In genomic region chr10:109633846-109634245, GRCh38 we compare ENCODE assay signal across 18 cellular contexts.
DNase-seq lines count a peak whose midpoint lies in the region; ATAC-seq, FAIRE-seq and TF ChIP-seq lines count a peak whose summit lies in the region.
"Had no signal": no experiment of that assay in that cellular context is flagged by ENCODE, and none has a peak within 500 bp of the region (broad histone marks: within the 10 kb centered on the region; RNA-seq: fewer than 3 reads in every experiment).

No MANE protein-coding gene starts in this region.

- H3K79me2 ChIP-seq in mammary epithelial cell (ENCODE audit: insufficient read depth, low read length) (no peaks in the 10 kb centered on the region), K562 (ENCODE audit: control insufficient read depth, insufficient read depth, low read length) (no peaks in the 10 kb centered on the region)

- H3K9ac ChIP-seq in mammary epithelial cell (ENCODE audit: insufficient read depth, low read length): no peak overlapping the region
- H3K9ac ChIP-seq in K562 (ENCODE audit: insufficient read depth in 1 of 2, low read depth in 2 of 2, low read length in 2 of 2): no peak overlapping the region

- no peak overlapping the region for H2AFZ ChIP-seq in mammary epithelial cell (ENCODE audit: low read depth, low read length)
- no peak overlapping the region for H2AFZ ChIP-seq in K562 (ENCODE audit: low read depth, low read length)

- dilution Hi-C loops in mammary epithelial cell (cut with HindIII; ENCODE audit: low sequenced_read_pairs): no loop called here

- CTCF ChIA-PET in MCF 10A (lab: Yijun Ruan, JAX): interaction anchor here (0.6 to 1.2 kb wide), 2 partner anchors 14 to 1431 kb away, joined by 3 read pairs; no protein-coding TSS in a partner anchor
- CTCF ChIA-PET in mammary epithelial cell (lab: Charles Lee; ENCODE audit: low non-redundant PET): no interaction called here
- CTCF ChIA-PET in K562 (lab: Yijun Ruan, JAX; ENCODE audit: low intra/inter-chr PET ratio): no interaction called here
- CTCF ChIA-PET in activated CD8-positive, alpha-beta memory T cell treated with anti-CD3 and anti-CD28 coated beads, Interleukin-2, amount 10 ng/mL, durations not matched to agents 7 days and 5 days (lab: Charles Lee): no interaction called here

- H3K4me3 ChIP-seq in mammary epithelial cell (replicated peaks in 1 of 3; ENCODE audit: insufficient read depth in 1 of 3, low read depth in 2 of 3, low read length in 3 of 3): no peak overlapping the region
- H3K4me3 ChIP-seq in NB4 (ENCODE audit: low read depth, low read length): no peak overlapping the region
- H3K4me3 ChIP-seq in K562: no peak overlapping the region
- H3K4me3 ChIP-seq: HAP-1 had no signal

- H3K4me1 ChIP-seq in mammary epithelial cell (ENCODE audit: insufficient read depth, low read length): no peaks in the 10 kb centered on the region
- H3K4me1 ChIP-seq in K562 (replicated peaks in 1 of 2; ENCODE audit: control insufficient read depth in 2 of 2, insufficient read depth in 2 of 2, low read length in 2 of 2): no peaks in the 10 kb centered on the region
- H3K4me1 ChIP-seq: HAP-1 had no signal

- H3K9me3 ChIP-seq in mammary epithelial cell (replicated peaks; ENCODE audit: insufficient read depth, low read length) (no peaks in the 10 kb centered on the region), K562 (replicated peaks; ENCODE audit: control insufficient read depth, insufficient read depth, low read depth, low read length) (no peaks in the 10 kb centered on the region)

- BruUV-seq in MCF 10A (replicated peaks; lab: Mats Ljungman, UMichigan) (no TSS peak), mammary epithelial cell (replicated peaks; lab: Mats Ljungman, UMichigan) (no TSS peak), K562 (replicated peaks; lab: Mats Ljungman, UMichigan) (no TSS peak)

- POLR2A ChIA-PET in MCF 10A (lab: Yijun Ruan, JAX): no interaction called here
- POLR2A ChIA-PET in K562 (lab: Yijun Ruan, JAX): no interaction called here

- H3K4me1 Mint-ChIP-seq in MCF 10A (ENCODE audit: insufficient read depth, unreplicated experiment): no peaks in the 10 kb centered on the region
- no peaks in the 10 kb centered on the region for H3K4me1 Mint-ChIP-seq in activated CD8-positive, alpha-beta memory T cell treated with anti-CD3 and anti-CD28 coated beads, Interleukin-2, amount 10 ng/mL, durations not matched to agents 7 days and 5 days
- H3K4me1 Mint-ChIP-seq: IgD-negative memory B cell had no signal

- TF ChIP-seq CTCF in MCF 10A (IDR thresholded peaks at IDR 0.05; ENCODE audit: unreplicated experiment) (no peak), mammary epithelial cell (conservative IDR thresholded peaks at IDR 0.05 in 1 of 2, IDR thresholded peaks at IDR 0.05 in 1 of 2; ENCODE audit: extremely low read depth in 1 of 2, insufficient read depth in 1 of 2, low read depth in 1 of 2, low read length in 2 of 2) (no peak), NB4 (IDR thresholded peaks at IDR 0.05; ENCODE audit: low read depth, low read length) (no peak), K562 (IDR thresholded peaks at IDR 0.05 in 2 of 3, conservative IDR thresholded peaks at IDR 0.05 in 1 of 3; ENCODE audit: insufficient read depth in 2 of 3, low read depth in 1 of 3, low read length in 3 of 3) (no peak)

- no peak for TF ChIP-seq EP300 in K562 (IDR thresholded peaks at IDR 0.05; ENCODE audit: low read length)

- no peak overlapping the region for H3K4me3 Mint-ChIP-seq in MCF 10A (ENCODE audit: unreplicated experiment)
- H3K4me3 Mint-ChIP-seq in activated CD8-positive, alpha-beta memory T cell treated with anti-CD3 and anti-CD28 coated beads, Interleukin-2, amount 10 ng/mL, durations not matched to agents 7 days and 5 days: no peak overlapping the region
- H3K4me3 Mint-ChIP-seq: IgD-negative memory B cell had no signal

- ATAC-seq in K562: no peak
- no peak for ATAC-seq in activated CD8-positive, alpha-beta memory T cell treated with anti-CD3 and anti-CD28 coated beads, Interleukin-2, amount 10 ng/mL, durations not matched to agents 7 days and 5 days
- ATAC-seq: Panc1 had no signal

- no peaks in the 10 kb centered on the region for H3K36me3 Mint-ChIP-seq in MCF 10A (ENCODE audit: insufficient read depth, unreplicated experiment)
- no peaks in the 10 kb centered on the region for H3K36me3 Mint-ChIP-seq in activated CD8-positive, alpha-beta memory T cell treated with anti-CD3 and anti-CD28 coated beads, Interleukin-2, amount 10 ng/mL, durations not matched to agents 7 days and 5 days
- H3K36me3 Mint-ChIP-seq: IgD-negative memory B cell had no signal

- no peak overlapping the region for H3K4me2 ChIP-seq in mammary epithelial cell (ENCODE audit: insufficient read depth, low read depth, low read length)
- no peak overlapping the region for H3K4me2 ChIP-seq in K562 (ENCODE audit: insufficient read depth, low read length)

- intact Hi-C loops in MCF 10A (cut with micrococcal nuclease) (no loop called here), mammary epithelial cell (cut with micrococcal nuclease) (no loop called here), K562 (cut with micrococcal nuclease) (no loop called here)

- H3K27ac ChIP-seq in mammary epithelial cell (ENCODE audit: insufficient read depth, low read depth, low read length) (no peak overlapping the region), K562 (ENCODE audit: extremely low read depth, low read depth, low read length) (no peak overlapping the region)
- H3K27ac ChIP-seq: C4-2B had no signal

- H3K36me3 ChIP-seq in mammary epithelial cell (ENCODE audit: insufficient read depth, low read length) (no peaks in the 10 kb centered on the region), K562 (ENCODE audit: control insufficient read depth, insufficient read depth, low read length) (no peaks in the 10 kb centered on the region)
- H3K36me3 ChIP-seq: HAP-1 had no signal

- TF ChIP-seq POLR2A in NB4 (IDR thresholded peaks at IDR 0.05; ENCODE audit: extremely low read depth, insufficient read length): no peak
- no peak for TF ChIP-seq POLR2A in K562 (conservative IDR thresholded peaks at IDR 0.05)

- FAIRE-seq in K562 (lab: Jason Lieb, UNC): no peak

- no peaks in the 10 kb centered on the region for H3K9me1 ChIP-seq in K562 (ENCODE audit: control insufficient read depth, insufficient read depth, low read length)

- DNase-seq in MCF 10A (ENCODE audit: unreplicated experiment) (peak; percentile 8), mammary epithelial cell (no peak), NB4 (ENCODE audit: low read depth) (peak; percentile 11), K562 (ENCODE audit: extremely low read depth in 1 of 4, low spot score in 3 of 4) (no peak), epidermal melanocyte (ENCODE audit: insufficient read length, low spot score) (no peak), anterior cingulate cortex (lab: John Stamatoyannopoulos, UW) (no peak)
- DNase-seq in activated CD8-positive, alpha-beta memory T cell treated with anti-CD3 and anti-CD28 coated beads, Interleukin-2, amount 10 ng/mL, durations not matched to agents 7 days and 5 days: no peak
- DNase-seq: DMS153, NCI-H1048, NCI-H1436 treated with DMSO at 0.1 percent for 48 hours, NCI-H2029 treated with DMSO at 0.1 percent for 48 hours, NCI-H510A, NCI-H774, SHP77 treated with DMSO at 0.1 percent for 48 hours had no signal

- H3K27me3 Mint-ChIP-seq in MCF 10A (ENCODE audit: insufficient read depth, unreplicated experiment): no peaks in the 10 kb centered on the region
- H3K27me3 Mint-ChIP-seq in activated CD8-positive, alpha-beta memory T cell treated with anti-CD3 and anti-CD28 coated beads, Interleukin-2, amount 10 ng/mL, durations not matched to agents 7 days and 5 days: no peaks in the 10 kb centered on the region
- H3K27me3 Mint-ChIP-seq: IgD-negative memory B cell had no signal

- H3K27ac Mint-ChIP-seq in MCF 10A (ENCODE audit: low read depth, unreplicated experiment): no peak overlapping the region
- H3K27ac Mint-ChIP-seq in activated CD8-positive, alpha-beta memory T cell treated with anti-CD3 and anti-CD28 coated beads, Interleukin-2, amount 10 ng/mL, durations not matched to agents 7 days and 5 days: no peak overlapping the region
- H3K27ac Mint-ChIP-seq: IgD-negative memory B cell had no signal

- in situ Hi-C loops in mammary epithelial cell (cut with MboI; ENCODE audit: low sequenced_read_pairs in 2 of 2): no loop called here
- in situ Hi-C loops in K562 (cut with MboI): no loop called here

- H3K27me3 ChIP-seq in mammary epithelial cell (ENCODE audit: insufficient read depth, low read length): no peaks in the 10 kb centered on the region
- H3K27me3 ChIP-seq in K562 (ENCODE audit: control insufficient read depth in 2 of 2, insufficient read depth in 2 of 2, low read length in 2 of 2): no peaks in the 10 kb centered on the region

- TF ChIP-seq RAD21 in K562 (CRISPR knock-in tag; conservative IDR thresholded peaks at IDR 0.05 in 1 of 2, IDR thresholded peaks at IDR 0.05 in 1 of 2): no peak

- no peaks in the 10 kb centered on the region for H3K9me3 Mint-ChIP-seq in MCF 10A (ENCODE audit: unreplicated experiment)
- H3K9me3 Mint-ChIP-seq in activated CD8-positive, alpha-beta memory T cell treated with anti-CD3 and anti-CD28 coated beads, Interleukin-2, amount 10 ng/mL, durations not matched to agents 7 days and 5 days (ENCODE audit: low read depth): peaks cover 2% of the 10 kb centered on the region

- H4K20me1 ChIP-seq in mammary epithelial cell (ENCODE audit: insufficient read depth, low read length) (no peaks in the 10 kb centered on the region), K562 (replicated peaks; ENCODE audit: control insufficient read depth, insufficient read depth, low read length) (no peaks in the 10 kb centered on the region)

TF ChIP-seq in K562, 482 proteins besides CTCF, POLR2A, EP300 and RAD21:
- TF ChIP-seq ZNF766 (CRISPR knock-in tag; conservative IDR thresholded peaks at IDR 0.05): no peak
- no peak for TF ChIP-seq CREB3L1 (IDR thresholded peaks at IDR 0.05; ENCODE audit: borderline replicate concordance, low read depth)
- peak; percentile 45 for TF ChIP-seq ZFP36 (IDR thresholded peaks at IDR 0.05; ENCODE audit: low read depth, low read length, partially characterized antibody)

Comparison
In these comparisons a context has a peak if more than half of its experiments do, and no peak if none do; other contexts are left out.
1. DNase-seq: peak in MCF 10A (single experiment) and NB4 (single experiment); none in mammary epithelial cell (single experiment), K562 (0 of 4), epidermal melanocyte (single experiment), anterior cingulate cortex (0 of 58) and activated CD8-positive, alpha-beta memory T cell treated with anti-CD3 and anti-CD28 coated beads, Interleukin-2, amount 10 ng/mL, durations not matched to agents 7 days and 5 days (single experiment).